In genomic region chr3:119611664-119612063, GRCh38 we compare ENCODE assay signal across 1 cellular context.
TF ChIP-seq lines count a peak whose summit lies in the region.

No MANE protein-coding gene starts in this region.

TF ChIP-seq in GM12878, 131 proteins besides CTCF, POLR2A, EP300 and RAD21:
- TF ChIP-seq SPI1 (IDR thresholded peaks at IDR 0.05; ENCODE audit: borderline replicate concordance, insufficient read depth, low read depth, low read length) (peak; percentile 30; the same call in 1 of the 2 replicates), JUND (IDR thresholded peaks at IDR 0.05; ENCODE audit: low read depth, low read length) (no peak)
